In the genomic region with DNA sequence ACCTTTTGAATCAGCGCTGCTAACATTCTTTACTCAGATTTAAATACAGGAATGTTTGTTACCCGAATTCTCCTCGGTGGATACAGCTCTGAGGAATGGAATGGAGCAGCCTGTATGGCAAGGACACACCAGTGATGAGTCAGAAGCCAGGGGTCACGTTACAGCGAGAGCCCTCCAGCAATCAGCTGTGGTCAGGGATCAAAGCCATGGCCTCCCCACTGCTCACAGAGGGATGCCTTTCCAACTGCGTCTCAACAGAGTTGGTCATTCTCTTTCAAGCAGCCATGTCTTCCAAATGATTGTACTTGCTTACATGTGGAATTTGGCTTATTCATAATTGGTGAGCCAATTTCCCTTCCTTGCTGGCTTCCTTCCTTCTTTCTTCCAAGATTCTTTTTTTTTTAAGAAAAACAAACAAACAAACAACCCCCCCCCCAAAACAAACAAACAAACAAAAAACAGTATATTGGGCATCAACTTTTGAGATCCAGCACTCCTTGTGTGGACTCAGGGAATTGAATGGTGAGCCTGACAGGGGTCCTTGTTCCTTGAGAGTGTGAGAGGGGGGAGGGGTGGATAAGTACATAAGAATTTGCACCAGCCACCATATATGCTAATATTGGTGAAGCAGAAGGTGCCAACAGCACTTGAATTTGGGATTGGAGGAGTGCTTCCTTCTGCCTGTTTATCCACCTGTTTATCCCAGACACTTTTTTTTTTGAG, we compare ENCODE assay signal across 10 cellular contexts.
A peak's percentile ranks its signal among the peaks of the same experiment; 100 is the strongest.
DNase-seq lines count a peak whose midpoint lies in the region; ATAC-seq and TF ChIP-seq lines count a peak whose summit lies in the region.
"Had no signal": no experiment of that assay in that cellular context is flagged by ENCODE, and none has a peak within 500 bp of the region (broad histone marks: within the 10 kb centered on the region; RNA-seq: fewer than 3 reads in every experiment).

No MANE protein-coding gene starts in this region.

- H3K4me1 ChIP-seq in SJCRH30 = peaks cover 26% of the 10 kb centered on the region

- peaks cover 6% of the 10 kb centered on the region for H3K36me3 Mint-ChIP-seq in progenitor cell of endocrine pancreas (ENCODE audit: insufficient read depth)

- peak; percentile 99 for DNase-seq in ELR (ENCODE audit: low read depth)
- peak; percentile 99 for DNase-seq in SJCRH30
- peak; percentile 100 for DNase-seq in foreskin fibroblast
- peak; percentile 93 for DNase-seq in posterior vena cava (ENCODE audit: low spot score)
- DNase-seq in cerebellar nuclear complex (lab: John Stamatoyannopoulos, UW) = no peak
- DNase-seq in SKM-1 (lab: John Stamatoyannopoulos, UW; ENCODE audit: unreplicated experiment) = no peak
- no peak for DNase-seq in progenitor cell of endocrine pancreas (ENCODE audit: low spot score, unreplicated experiment)

- H3K4me3 ChIP-seq in SJCRH30 (peak overlapping the region; percentile 28), foreskin fibroblast (ENCODE audit: low read depth in 1 of 2, low read length in 2 of 2) (no peak overlapping the region)
- H3K4me3 ChIP-seq: SK-N-MC had no signal

- H3K27me3 ChIP-seq in SJCRH30 = no peaks in the 10 kb centered on the region

- intact Hi-C loops in posterior vena cava (cut with DNase I) = no loop called here

- peaks cover 5% of the 10 kb centered on the region; the same call in 1 of the 2 replicates for H3K9me3 ChIP-seq in SJCRH30 (replicated peaks)

- no peak for TF ChIP-seq CTCF in foreskin fibroblast (IDR thresholded peaks at IDR 0.05; ENCODE audit: low read depth, low read length)
- TF ChIP-seq CTCF in progenitor cell of endocrine pancreas (IDR thresholded peaks at IDR 0.05; ENCODE audit: unreplicated experiment) = no peak

- peak overlapping the region; percentile 94 for H3K27ac ChIP-seq in SJCRH30
- H3K27ac ChIP-seq: SK-N-MC had no signal

- ATAC-seq in GM19328 (IDR thresholded peaks at IDR 0.05; ENCODE audit: unreplicated experiment) = no peak

- H3K36me3 ChIP-seq in SJCRH30 = no peaks in the 10 kb centered on the region; the same call in 1 of the 2 replicates

- H3K4me1 Mint-ChIP-seq in progenitor cell of endocrine pancreas (ENCODE audit: low read depth) = no peaks in the 10 kb centered on the region

- no peaks in the 10 kb centered on the region for H3K9me3 Mint-ChIP-seq in progenitor cell of endocrine pancreas (ENCODE audit: low read depth)
- H3K9me3 Mint-ChIP-seq: central memory CD8-positive, alpha-beta T cell had no signal

- no peak overlapping the region for H3K4me3 Mint-ChIP-seq in progenitor cell of endocrine pancreas (ENCODE audit: low read depth)
- H3K4me3 Mint-ChIP-seq: central memory CD8-positive, alpha-beta T cell had no signal

- peaks cover 9% of the 10 kb centered on the region for H3K27me3 Mint-ChIP-seq in progenitor cell of endocrine pancreas
- H3K27me3 Mint-ChIP-seq: central memory CD8-positive, alpha-beta T cell had no signal

- no peak overlapping the region for H3K27ac Mint-ChIP-seq in progenitor cell of endocrine pancreas

Comparison
In these comparisons a context has a peak if more than half of its experiments do, and no peak if none do; other contexts are left out.
1. DNase-seq: peak in ELR (single experiment), SJCRH30 (2 of 2), foreskin fibroblast (2 of 2) and posterior vena cava (single experiment); none in cerebellar nuclear complex (0 of 2), SKM-1 (single experiment) and progenitor cell of endocrine pancreas (single experiment).